ENCODE assay signal across 10 cellular contexts in the genomic region with DNA sequence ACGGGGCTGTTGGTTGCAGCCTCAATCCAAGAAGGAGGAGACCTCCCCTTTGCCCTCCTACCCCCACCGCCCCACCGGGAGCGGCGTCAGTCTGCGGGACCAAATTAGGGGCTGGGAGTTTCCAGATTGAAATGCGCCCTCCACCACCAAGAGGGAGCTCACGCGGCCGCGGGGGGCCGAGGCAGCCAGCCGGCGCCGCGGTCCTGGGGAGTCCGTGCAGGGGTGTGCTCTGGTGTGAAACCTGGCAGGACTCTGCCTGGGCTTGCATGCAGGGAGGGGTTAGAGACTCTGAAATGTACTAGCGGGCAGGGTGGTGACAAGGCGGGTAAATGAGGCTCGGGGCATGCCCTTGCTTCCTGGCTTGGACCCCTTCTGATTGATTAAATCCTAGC. TPM values are rescaled to one million over a fixed set of nuclear protein-coding genes. Genes with fewer than 3 reads are reported as not detected.
A peak's percentile ranks its signal among the peaks of the same experiment; 100 is the strongest.
DNase-seq lines count a peak whose midpoint lies in the region; ATAC-seq and TF ChIP-seq lines count a peak whose summit lies in the region.
"Had no signal": no experiment of that assay in that cellular context is flagged by ENCODE, and none has a peak within 500 bp of the region (broad histone marks: within the 10 kb centered on the region; RNA-seq: fewer than 3 reads in every experiment).

No MANE protein-coding gene starts in this region.

- H3K4me3 Mint-ChIP-seq in T-helper 17 cell: no peak overlapping the region

- H3K9ac ChIP-seq in PC-3 (ENCODE audit: low read length): no peak overlapping the region
- peak overlapping the region; percentile 54 for H3K9ac ChIP-seq in neural cell (ENCODE audit: low read length)

- POLR2A ChIA-PET in PC-3 (lab: Charles Lee; ENCODE audit: unreplicated experiment): no interaction called here

- peak overlapping the region; percentile 92 for H3K4me3 ChIP-seq in PC-3 (ENCODE audit: low read length)
- H3K4me3 ChIP-seq in neural cell (ENCODE audit: low read length): peak overlapping the region; percentile 85

- peaks cover 22% of the 10 kb centered on the region for H3K4me1 ChIP-seq in PC-3 (ENCODE audit: insufficient read depth, low read length)

- BruUV-seq in PC-3 (replicated peaks; lab: Mats Ljungman, UMichigan): no TSS peak

- H2AFZ ChIP-seq in PC-3 (ENCODE audit: low read length) (peak overlapping the region; percentile 98), neural cell (ENCODE audit: low read depth, low read length) (no peak overlapping the region)

- H3K27ac ChIP-seq in PC-3 (ENCODE audit: low read length): no peak overlapping the region
- H3K27ac ChIP-seq in neural cell (ENCODE audit: low read length): no peak overlapping the region

- H4K20me1 ChIP-seq in PC-3 (ENCODE audit: low read length) (no peaks in the 10 kb centered on the region), neural cell (ENCODE audit: insufficient read depth) (no peaks in the 10 kb centered on the region)

- no peak for ATAC-seq in PC-3
- no peak for ATAC-seq in T-helper 17 cell

- no peaks in the 10 kb centered on the region for H3F3A ChIP-seq in PC-3 (ENCODE audit: low read length, unreplicated experiment)
- H3F3A ChIP-seq in neural cell (ENCODE audit: insufficient read depth, low read length, poor library complexity, severe bottlenecking): no peaks in the 10 kb centered on the region

- peaks cover 2% of the 10 kb centered on the region for H3K36me3 Mint-ChIP-seq in T-helper 17 cell (ENCODE audit: low read depth)

- no peak for TF ChIP-seq CTCF in PC-3 (conservative IDR thresholded peaks at IDR 0.05; ENCODE audit: low read depth, low read length)
- TF ChIP-seq CTCF in neural cell (IDR thresholded peaks at IDR 0.05; ENCODE audit: poor library complexity, severe bottlenecking): no peak

- no peaks in the 10 kb centered on the region for H3K36me3 ChIP-seq in PC-3 (ENCODE audit: low read depth, low read length)
- no peaks in the 10 kb centered on the region for H3K36me3 ChIP-seq in neural cell (ENCODE audit: insufficient read depth, low read length)

- H3K4me2 ChIP-seq in PC-3 (ENCODE audit: low read length): peak overlapping the region; percentile 94
- H3K4me2 ChIP-seq in neural cell (ENCODE audit: low read length): peak overlapping the region; percentile 34

- no peaks in the 10 kb centered on the region for H3K27me3 ChIP-seq in PC-3 (ENCODE audit: low read length)
- peaks cover 44% of the 10 kb centered on the region for H3K27me3 ChIP-seq in neural cell (ENCODE audit: insufficient read depth, low read depth, low read length)

- H3K4me1 Mint-ChIP-seq in T-helper 17 cell: peaks cover 3% of the 10 kb centered on the region

- H3K9me3 ChIP-seq in PC-3 (ENCODE audit: low read length) (no peaks in the 10 kb centered on the region), neural cell (ENCODE audit: low read length) (no peaks in the 10 kb centered on the region), T-helper 17 cell (ENCODE audit: control insufficient read depth, low read length, poor library complexity, severe bottlenecking) (no peaks in the 10 kb centered on the region)

- no peak for TF ChIP-seq RAD21 in neural cell (conservative IDR thresholded peaks at IDR 0.05)

- TF ChIP-seq EP300 in neural cell (conservative IDR thresholded peaks at IDR 0.05; ENCODE audit: poor library complexity, severe bottlenecking): no peak

- CTCF ChIA-PET in PC-3 (lab: Charles Lee): no interaction called here

- no peak overlapping the region for H3K27ac Mint-ChIP-seq in T-helper 17 cell
- H3K27ac Mint-ChIP-seq: activated T-helper 2 cell treated with anti-CD3 and anti-CD28 coated beads, Interferon-gamma antibody, Interleukin-2, Interleukin-4, amounts not matched to agents 10 μg/mL and 5 μg/mL and 100 μg/mL, durations not matched to agents 14 hours and 24 hours and 36 hours had no signal

- H3K79me2 ChIP-seq in PC-3 (ENCODE audit: low read length) (peaks cover 30% of the 10 kb centered on the region), neural cell (replicated peaks; ENCODE audit: insufficient read depth, low read length) (no peaks in the 10 kb centered on the region)

- DNase-seq in D341Med (ENCODE audit: low spot score) (peak; percentile 20), PC-3 (no peak), fibroblast of peridontal ligament (ENCODE audit: extremely low read depth) (peak; percentile 35), middle frontal gyrus (ENCODE audit: extremely low spot score, low spot score) (no peak), NCI-H82 treated with DMSO at 0.1 percent for 48 hours (lab: John Stamatoyannopoulos, UW; ENCODE audit: unreplicated experiment) (no peak), T-helper 17 cell (no peak), NCI-H2029 treated with DMSO at 0.1 percent for 48 hours (lab: John Stamatoyannopoulos, UW) (no peak)
- DNase-seq: small intestine had no signal

- intact Hi-C loops in PC-3 (cut with micrococcal nuclease): loop anchor here (5.0 kb wide), 2 partner anchors 198 to 303 kb away; no protein-coding TSS in a partner anchor

- H3K9me2 ChIP-seq in PC-3 (replicated peaks; ENCODE audit: low read length) (no peaks in the 10 kb centered on the region), neural cell (ENCODE audit: insufficient read depth, low read length) (no peaks in the 10 kb centered on the region)

- peaks cover 33% of the 10 kb centered on the region for H3K27me3 Mint-ChIP-seq in T-helper 17 cell

TF ChIP-seq in neural cell, 6 proteins besides CTCF, POLR2A, EP300 and RAD21:
- TF ChIP-seq MXI1 (conservative IDR thresholded peaks at IDR 0.05; ENCODE audit: poor library complexity, severe bottlenecking) (no peak), POLR2AphosphoS5 (IDR thresholded peaks at IDR 0.05) (no peak), TAF1 (IDR thresholded peaks at IDR 0.05; ENCODE audit: low read depth) (no peak)
TF ChIP-seq in neural cell: peak in this region for 0.

RNA-seq across cellular contexts. Expression of a gene that starts 1.0 kb away (rescaled TPM):
- 45.2 and 51.8 TPM in 2 replicates for total RNA-seq in PC-3 (2014; rRNA removed)
- polyA plus RNA-seq in neural cell: 1.6 and 2.3 TPM in 2 replicates
- 3.4 and 4.6 TPM in 2 replicates for polyA minus RNA-seq in neural cell
- total RNA-seq in T-helper 17 cell: under 1 TPM; 0.16 to 0.25 TPM
- total RNA-seq: activated T-helper 2 cell treated with anti-CD3 and anti-CD28 coated beads, Interferon-gamma antibody, Interleukin-2, Interleukin-4, amounts not matched to agents 10 μg/mL and 5 μg/mL and 100 μg/mL, durations not matched to agents 14 hours and 24 hours and 36 hours had no signal

Comparison
In these comparisons a context has a peak if more than half of its experiments do, and no peak if none do; other contexts are left out.
1. DNase-seq: peak in D341Med (single experiment) and fibroblast of peridontal ligament (single experiment); none in PC-3 (single experiment), middle frontal gyrus (single experiment), NCI-H82 treated with DMSO at 0.1 percent for 48 hours (single experiment), T-helper 17 cell (0 of 3) and NCI-H2029 treated with DMSO at 0.1 percent for 48 hours (single experiment).
2. RNA of a gene that starts 1.0 kb away (total RNA-seq): 45.2 to 51.8 TPM in PC-3; 0.16 to 0.25 TPM in T-helper 17 cell; every median in the first group is over 10 times any median in the second.